ENCODE assay signal across 8 cellular contexts in genomic region chr20:62182469-62183425, GRCh38. TPM values are rescaled to one million over a fixed set of nuclear protein-coding genes. Genes with fewer than 3 reads are reported as not detected.
DNase-seq lines count a peak whose midpoint lies in the region; ATAC-seq and TF ChIP-seq lines count a peak whose summit lies in the region.

Gene MTG2 (plus strand): TSS chr20:62183028. CDS start chr20:62193421, 10,393 bp downstream.

- TF ChIP-seq CTCF in GM13976 (IDR thresholded peaks at IDR 0.05; ENCODE audit: borderline replicate concordance, control extremely low read depth, extremely low read depth, insufficient read depth, missing control alignments) (no peak), heart left ventricle (IDR thresholded peaks at IDR 0.05) (peak in 3 of 12 donors; percentile 4 to 14 (median 7)), transverse colon (IDR thresholded peaks at IDR 0.05) (peak in 2 of 5 experiments; percentile 8 to 19)

- H3K27ac ChIP-seq in adipose tissue (ENCODE audit: low read depth, low read length) (peak within 1 kb of the TSS; percentile 62), heart left ventricle (peak within 1 kb of the TSS; percentile 78 to 99 (median 93)), transverse colon (peak within 1 kb of the TSS; percentile 94 to 98 (median 96))

- H3K9me3 ChIP-seq in heart left ventricle: no peaks in the 10 kb centered on the region
- H3K9me3 ChIP-seq in transverse colon: no peaks in the 10 kb centered on the region

- POLR2A ChIA-PET in T-cell (lab: Charles Lee): no interaction called here

- H3K4me3 ChIP-seq in heart left ventricle (peak within 1 kb of the TSS; percentile 77 to 99 (median 96)), transverse colon (peak within 1 kb of the TSS; percentile 70 to 95 (median 88))

- DNase-seq in GM13976 (ENCODE audit: low spot score) (peak; percentile 100), NCI-H146 (lab: John Stamatoyannopoulos, UW) (peak; percentile 97), T-cell (peak; percentile 84 to 97 (median 92)), heart left ventricle (peak; percentile 95 to 98 (median 97)), pons (ENCODE audit: low spot score) (peak; percentile 95), transverse colon (peak; percentile 96)

- 0 to 1% (median 1%) methylated on average over 75 to 96 of the region's 96 CpGs for WGBS in adipose tissue, 3 donors
- WGBS in heart left ventricle, 4 donors: 0 to 1% (median 0%) methylated on average over 51 to 96 of the region's 96 CpGs
- WGBS in transverse colon (ENCODE audit: low coverage in 1 of 2), 2 donors: 0% methylated on average over 8 to 23 of the region's 96 CpGs

- TF ChIP-seq POLR2A in heart left ventricle (IDR thresholded peaks at IDR 0.05) (peak in 1 of 2 donors; percentile 93), transverse colon (IDR thresholded peaks at IDR 0.05) (peak; percentile 93)

- no peaks in the 10 kb centered on the region for H3K27me3 Mint-ChIP-seq in T-cell

- no peak for TF ChIP-seq EP300 in transverse colon (IDR thresholded peaks at IDR 0.05; ENCODE audit: low read depth)

- intact Hi-C loops in heart left ventricle (cut with DNase I): loop anchor here in 5 of 10 donors (5.0 to 10.0 kb wide), 5 partner anchors 35 to 202 kb away; partner anchors contain the start of genes OSBPL2 (in 3 of the 5) and RPS21 (in 2 of the 5)
- intact Hi-C loops in transverse colon (cut with DNase I; ENCODE audit: low total_unique reads): loop anchor here (10.0 kb wide), 1 partner anchor 52 kb away; the partner anchor contains the start of gene OSBPL2

- H3K4me1 Mint-ChIP-seq in T-cell: peaks cover 34 to 43% (median 42%) of the 10 kb centered on the region in 3 donors

- peak; percentile 96 for ATAC-seq in HG02870 (IDR thresholded peaks at IDR 0.05; ENCODE audit: unreplicated experiment)
- peak; percentile 95 to 97 (median 96) for ATAC-seq in T-cell (replicated peaks in 1 of 4)
- peak; percentile 94 to 98 (median 98) for ATAC-seq in heart left ventricle

- H3K27me3 ChIP-seq in heart left ventricle: no peaks in the 10 kb centered on the region
- no peaks in the 10 kb centered on the region for H3K27me3 ChIP-seq in transverse colon

- H3K4me1 ChIP-seq in heart left ventricle (peaks cover 8 to 34% (median 27%) of the 10 kb centered on the region in 12 donors), transverse colon (peaks cover 7 to 25% (median 22%) of the 10 kb centered on the region in 4 donors)

- no peaks in the 10 kb centered on the region for H3K9me3 Mint-ChIP-seq in T-cell

- CTCF ChIA-PET in T-cell (lab: Charles Lee): no interaction called here

- H3K27ac Mint-ChIP-seq in T-cell: peak within 1 kb of the TSS; percentile 87 to 89

- H3K4me3 Mint-ChIP-seq in T-cell: peak within 1 kb of the TSS; percentile 84 to 91 (median 86)

- H3K36me3 ChIP-seq in heart left ventricle (peaks cover 0 to 24% (median 15%) of the 10 kb centered on the region in 9 donors), transverse colon (no peaks in the 10 kb centered on the region)

- in situ Hi-C loops in GM13976 (cut with MboI; ENCODE audit: low sequenced_read_pairs, unreplicated experiment) (no loop called here), transverse colon (cut with MboI; ENCODE audit: low pct_ligation_motif_present in 1 of 4, low pct_unique_long_range_greater_than_20kb in 1 of 4, low sequenced_read_pairs in 3 of 4) (no loop called here)

- H3K36me3 Mint-ChIP-seq in T-cell: peaks cover 3% of the 10 kb centered on the region

RNA-seq across cellular contexts. Expression of gene MTG2, which starts in this region (rescaled TPM):
- total RNA-seq in T-cell (10 to 100 TPM; 21.1 to 51.9 (median 44.1) TPM), heart left ventricle (10 to 100 TPM; 20.7 to 36.8 (median 26.5) TPM), transverse colon (10 to 100 TPM in 3 of 4 donors, 1 to 10 TPM in 1; 9.8 to 58.0 (median 23.1) TPM)
- polyA plus RNA-seq in adipose tissue (10 to 100 TPM; 16.9 to 22.7 (median 17.0) TPM), heart left ventricle (10 to 100 TPM; 28.9 to 40.7 TPM)

Comparison
In these comparisons a context has a peak if more than half of its experiments do, and no peak if none do; other contexts are left out.
1. Peak in every context shown above with its lines: DNase-seq, ATAC-seq, H3K4me3 ChIP-seq and H3K27ac ChIP-seq.